Comparison of ENCODE assay signal across 20 cellular contexts in the genomic region with DNA sequence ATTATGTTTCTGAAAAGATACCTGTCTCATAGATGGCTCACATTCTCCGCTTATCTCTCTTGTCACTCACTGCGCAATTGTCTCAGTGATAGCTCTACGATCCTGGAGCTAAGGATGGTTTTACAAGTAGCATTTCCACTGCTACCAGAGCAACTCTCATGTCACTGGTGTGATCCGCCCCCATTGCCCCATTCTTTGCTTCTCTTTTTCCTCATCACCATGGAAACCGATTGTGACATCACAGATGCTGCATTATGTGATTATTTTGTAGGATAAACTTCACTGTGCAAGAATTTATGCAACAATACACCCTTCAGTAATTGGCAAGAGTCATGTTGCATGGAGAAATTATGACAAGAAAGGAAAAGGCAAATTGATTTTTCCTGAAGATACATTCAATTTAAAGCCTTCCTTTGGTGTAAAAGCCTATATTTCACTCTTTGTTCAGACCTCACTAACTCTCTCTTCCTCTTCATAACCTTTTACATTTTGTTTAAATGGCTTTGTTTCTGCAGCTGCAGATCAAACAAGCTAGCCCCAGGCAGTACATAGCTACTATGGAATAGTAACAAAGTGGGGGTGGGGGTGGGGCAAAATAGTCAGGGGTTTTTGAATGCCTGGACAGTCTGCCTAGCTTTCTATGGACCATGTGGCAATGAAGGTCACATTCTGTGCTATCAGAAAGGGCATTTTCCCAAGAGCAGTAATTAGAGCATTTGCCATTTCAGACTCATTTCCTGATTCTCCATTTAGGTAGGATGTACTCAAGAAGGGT.
"Had no signal": no experiment of that assay in that cellular context is flagged by ENCODE, and none has a peak within 500 bp of the region (broad histone marks: within the 10 kb centered on the region; RNA-seq: fewer than 3 reads in every experiment).

No MANE protein-coding gene starts in this region.

- H3K27ac Mint-ChIP-seq: activated CD4-positive, alpha-beta memory T cell treated with anti-CD3 and anti-CD28 coated beads, Interleukin-2, amount 10 ng/mL, durations not matched to agents 7 days and 5 days; activated naive CD8-positive, alpha-beta T cell treated with anti-CD3 and anti-CD28 coated beads for 36 hours; stimulated activated naive B cell treated with anti-CD40 and anti-IgM and Interleukin-4, amounts not matched to agents 10 μg/mL and 1 μg/mL and 100 μg/mL, for 72 hours; T-helper 17 cell; WTC11 had no signal

- H3K27ac ChIP-seq: body of pancreas, coronary artery, foreskin keratinocyte, heart right ventricle, neutrophil, thyroid gland had no signal

- ATAC-seq: body of pancreas; foreskin keratinocyte; heart right ventricle; left colon; stimulated activated naive B cell treated with anti-CD40 and anti-IgM and Interleukin-4, amounts not matched to agents 10 μg/mL and 1 μg/mL and 100 μg/mL, for 72 hours; T-helper 17 cell; WTC11 had no signal

- H3K4me3 Mint-ChIP-seq: activated CD4-positive, alpha-beta memory T cell treated with anti-CD3 and anti-CD28 coated beads, Interleukin-2, amount 10 ng/mL, durations not matched to agents 7 days and 5 days; activated naive CD8-positive, alpha-beta T cell treated with anti-CD3 and anti-CD28 coated beads for 36 hours; central memory CD8-positive, alpha-beta T cell; stimulated activated naive B cell treated with anti-CD40 and anti-IgM and Interleukin-4, amounts not matched to agents 10 μg/mL and 1 μg/mL and 100 μg/mL, for 72 hours; T-helper 17 cell; WTC11 had no signal

- H3K9me3 ChIP-seq: body of pancreas, heart right ventricle, neutrophil, thyroid gland had no signal

- H3K4me1 Mint-ChIP-seq: activated CD4-positive, alpha-beta memory T cell treated with anti-CD3 and anti-CD28 coated beads, Interleukin-2, amount 10 ng/mL, durations not matched to agents 7 days and 5 days; activated naive CD8-positive, alpha-beta T cell treated with anti-CD3 and anti-CD28 coated beads for 36 hours; central memory CD8-positive, alpha-beta T cell; stimulated activated naive B cell treated with anti-CD40 and anti-IgM and Interleukin-4, amounts not matched to agents 10 μg/mL and 1 μg/mL and 100 μg/mL, for 72 hours; T-helper 17 cell had no signal

- H3K4me3 ChIP-seq: body of pancreas, coronary artery, heart right ventricle, thyroid gland had no signal

- H3K36me3 ChIP-seq: heart right ventricle, neutrophil, thyroid gland had no signal

- H3K27me3 Mint-ChIP-seq: activated CD4-positive, alpha-beta memory T cell treated with anti-CD3 and anti-CD28 coated beads, Interleukin-2, amount 10 ng/mL, durations not matched to agents 7 days and 5 days; central memory CD8-positive, alpha-beta T cell; stimulated activated naive B cell treated with anti-CD40 and anti-IgM and Interleukin-4, amounts not matched to agents 10 μg/mL and 1 μg/mL and 100 μg/mL, for 72 hours had no signal

- H3K36me3 Mint-ChIP-seq: activated naive CD8-positive, alpha-beta T cell treated with anti-CD3 and anti-CD28 coated beads for 36 hours; stimulated activated naive B cell treated with anti-CD40 and anti-IgM and Interleukin-4, amounts not matched to agents 10 μg/mL and 1 μg/mL and 100 μg/mL, for 72 hours; WTC11 had no signal

- H3K4me1 ChIP-seq: foreskin keratinocyte, heart right ventricle had no signal

- H3K27me3 ChIP-seq: body of pancreas, foreskin keratinocyte, neutrophil, thyroid gland had no signal

- DNase-seq: activated CD4-positive, alpha-beta memory T cell treated with anti-CD3 and anti-CD28 coated beads, Interleukin-2, amount 10 ng/mL, durations not matched to agents 7 days and 5 days; activated CD4-positive, alpha-beta T cell treated with anti-CD3 and anti-CD28 coated beads for 4 hours; activated CD8-positive, alpha-beta memory T cell treated with anti-CD3 and anti-CD28 coated beads, Interleukin-2, amount 50 U/mL, for 4 hours; activated gamma-delta T cell; activated naive CD8-positive, alpha-beta T cell treated with anti-CD3 and anti-CD28 coated beads for 36 hours; activated T-cell treated with anti-CD3 and anti-CD28 coated beads, Interleukin-2, amount 50 U/mL, for 48 hours; amygdala; body of pancreas; effector memory CD4-positive, alpha-beta T cell; foreskin keratinocyte; heart right ventricle; left colon; stimulated activated CD4-positive, alpha-beta T cell treated with anti-CD3 and anti-CD28 coated beads, Interleukin-2, amount 100 ng/mL, for 48 hours; stimulated activated naive B cell treated with anti-CD40 and anti-IgM and Interleukin-4, amounts not matched to agents 10 μg/mL and 1 μg/mL and 100 μg/mL, for 72 hours; T-helper 17 cell; thyroid gland had no signal

- H3K9me3 Mint-ChIP-seq: activated CD4-positive, alpha-beta memory T cell treated with anti-CD3 and anti-CD28 coated beads, Interleukin-2, amount 10 ng/mL, durations not matched to agents 7 days and 5 days; activated naive CD8-positive, alpha-beta T cell treated with anti-CD3 and anti-CD28 coated beads for 36 hours; WTC11 had no signal
